ENCODE assay signal across 9 cellular contexts in the genomic region with DNA sequence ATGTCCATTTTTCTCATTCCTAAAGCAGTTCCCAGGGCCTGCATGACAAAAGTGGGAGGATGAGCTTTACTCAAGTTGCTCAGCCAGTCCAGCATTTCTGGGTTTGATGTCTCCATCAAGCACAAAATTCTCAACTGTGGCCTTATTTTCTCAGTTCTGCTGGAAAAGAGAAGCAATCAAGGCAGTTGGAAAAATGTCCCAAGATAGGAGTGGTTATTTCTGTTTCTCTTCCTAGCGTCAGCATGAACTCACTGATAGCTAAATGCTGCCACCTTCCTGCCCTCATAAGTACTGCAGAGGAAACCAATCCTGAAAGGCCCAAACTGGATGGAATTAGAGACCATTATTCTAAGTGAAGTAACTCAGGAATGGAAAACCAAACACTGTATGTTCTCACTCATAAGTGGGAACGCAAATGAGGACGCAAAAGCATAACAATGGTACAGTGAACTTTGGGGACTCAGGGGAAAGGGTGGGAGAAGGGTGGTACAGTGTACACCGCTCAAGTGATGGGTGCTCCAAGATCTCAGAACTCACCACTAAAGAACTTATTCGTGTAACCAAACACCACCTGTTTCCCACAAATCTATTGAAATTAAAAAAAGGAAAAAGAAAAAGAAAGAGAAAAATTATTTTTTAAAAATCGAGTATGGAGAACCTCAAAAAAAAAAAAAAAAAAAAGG. TPM values are rescaled to one million over a fixed set of nuclear protein-coding genes. Genes with fewer than 3 reads are reported as not detected.
DNase-seq lines count a peak whose midpoint lies in the region; ATAC-seq and TF ChIP-seq lines count a peak whose summit lies in the region.
"Had no signal": no experiment of that assay in that cellular context is flagged by ENCODE, and none has a peak within 500 bp of the region (broad histone marks: within the 10 kb centered on the region; RNA-seq: fewer than 3 reads in every experiment).

No MANE protein-coding gene starts in this region.

- H3K27me3 ChIP-seq in smooth muscle cell (ENCODE audit: low read depth): no peaks in the 10 kb centered on the region

- H2AFZ ChIP-seq in smooth muscle cell (ENCODE audit: low read depth): no peak overlapping the region

- DNase-seq in activated gamma-delta T cell treated with Interleukin-2 at 50 U/mL for 16 hours (peak; percentile 53), activated gamma-delta T cell (lab: John Stamatoyannopoulos, UW) (no peak), NCI-H1436 (lab: John Stamatoyannopoulos, UW) (peak; percentile 33), T1000 (lab: John Stamatoyannopoulos, UW) (peak; percentile 41), astrocyte of the cerebellum (ENCODE audit: low read depth) (peak; percentile 69), hypothalamus (lab: John Stamatoyannopoulos, UW) (peak in 36 of 51 donors; percentile 1 to 76 (median 25)), smooth muscle cell (lab: John Stamatoyannopoulos, UW; ENCODE audit: unreplicated experiment) (peak; percentile 7)

- in situ Hi-C loops in astrocyte of the cerebellum (cut with HindIII; ENCODE audit: low sequenced_read_pairs): no loop called here

- 25% methylated on average over 6 of the region's 6 CpGs for WGBS in smooth muscle cell (ENCODE audit: low lambda C conversion rate)

- no peak for ATAC-seq in HG03175 (IDR thresholded peaks at IDR 0.05; ENCODE audit: unreplicated experiment)

- H4K20me1 ChIP-seq in smooth muscle cell (ENCODE audit: low read depth): no peaks in the 10 kb centered on the region

- no peak overlapping the region for H3K9ac ChIP-seq in smooth muscle cell (ENCODE audit: low read depth)

- no peak overlapping the region for H3K4me3 ChIP-seq in astrocyte of the cerebellum (ENCODE audit: low read depth, low read length)
- H3K4me3 ChIP-seq in smooth muscle cell: no peak overlapping the region

- no peaks in the 10 kb centered on the region for H3K9me3 ChIP-seq in smooth muscle cell (replicated peaks; ENCODE audit: low read depth)

- no peaks in the 10 kb centered on the region for H3F3A ChIP-seq in smooth muscle cell (ENCODE audit: low read depth)

- peak; percentile 93 for TF ChIP-seq CTCF in astrocyte of the cerebellum (IDR thresholded peaks at IDR 0.05; ENCODE audit: low read depth, low read length, missing control alignments)
- peak; percentile 92 for TF ChIP-seq CTCF in smooth muscle cell (IDR thresholded peaks at IDR 0.05; ENCODE audit: borderline replicate concordance, insufficient read depth, poor library complexity, severe bottlenecking)

- no peak overlapping the region for H3K4me2 ChIP-seq in smooth muscle cell

- no peaks in the 10 kb centered on the region for H3K4me1 ChIP-seq in smooth muscle cell (ENCODE audit: low read depth)

- H3K36me3 ChIP-seq in smooth muscle cell (ENCODE audit: low read depth): no peaks in the 10 kb centered on the region

- H3K79me2 ChIP-seq in smooth muscle cell (ENCODE audit: low read depth): no peaks in the 10 kb centered on the region

- no peak overlapping the region for H3K27ac ChIP-seq in smooth muscle cell (ENCODE audit: low read depth)

RNA-seq across cellular contexts. Expression of a gene that starts 29.6 kb away (rescaled TPM):
- total RNA-seq in smooth muscle cell: not detected in 2 replicates
- not detected in 2 replicates for polyA plus RNA-seq in smooth muscle cell
- total RNA-seq: subcutaneous adipose tissue had no signal

RNA-seq across cellular contexts. Expression of a gene that starts 53.0 kb away (rescaled TPM):
- not detected in 2 replicates for total RNA-seq in smooth muscle cell
- not detected in 2 replicates for polyA plus RNA-seq in smooth muscle cell
